ENCODE assay signal across 9 cellular contexts in genomic region chr4:38752393-38752961, GRCh38. TPM values are rescaled to one million over a fixed set of nuclear protein-coding genes. Genes with fewer than 3 reads are reported as not detected.
DNase-seq lines count a peak whose midpoint lies in the region; ATAC-seq and TF ChIP-seq lines count a peak whose summit lies in the region.
"Had no signal": no experiment of that assay in that cellular context is flagged by ENCODE, and none has a peak within 500 bp of the region (broad histone marks: within the 10 kb centered on the region; RNA-seq: fewer than 3 reads in every experiment).

No MANE protein-coding gene starts in this region.

- H3K4me3 Mint-ChIP-seq in activated CD4-positive, alpha-beta memory T cell treated with anti-CD3 and anti-CD28 coated beads, Interleukin-2, amount 10 ng/mL, durations not matched to agents 7 days and 5 days = no peak overlapping the region
- H3K4me3 Mint-ChIP-seq in activated CD4-positive, alpha-beta memory T cell treated with anti-CD3 and anti-CD28 coated beads for 36 hours = no peak overlapping the region
- no peak overlapping the region for H3K4me3 Mint-ChIP-seq in activated naive CD8-positive, alpha-beta T cell treated with anti-CD3 and anti-CD28 coated beads, Interleukin-2, amount 50 U/mL, for 24 hours

- H3K4me1 ChIP-seq in lung (ENCODE audit: control insufficient read depth in 2 of 2, insufficient read depth in 2 of 2, low read length in 2 of 2) = peaks cover 5 to 6% of the 10 kb centered on the region in 2 donors

- 71 to 84% methylated on average over 8 of the region's 8 CpGs for WGBS in lung, 2 donors

- H3K4me1 Mint-ChIP-seq in activated CD4-positive, alpha-beta memory T cell treated with anti-CD3 and anti-CD28 coated beads, Interleukin-2, amount 10 ng/mL, durations not matched to agents 7 days and 5 days = peaks cover 4% of the 10 kb centered on the region
- H3K4me1 Mint-ChIP-seq in activated CD4-positive, alpha-beta memory T cell treated with anti-CD3 and anti-CD28 coated beads for 36 hours (ENCODE audit: low read depth) = peaks cover 7% of the 10 kb centered on the region
- H3K4me1 Mint-ChIP-seq in activated naive CD8-positive, alpha-beta T cell treated with anti-CD3 and anti-CD28 coated beads, Interleukin-2, amount 50 U/mL, for 24 hours = peaks cover 7% of the 10 kb centered on the region

- H3K36me3 ChIP-seq in lung (ENCODE audit: control insufficient read depth in 2 of 2, insufficient read depth in 2 of 2, low read length in 2 of 2) = no peaks in the 10 kb centered on the region

- peaks cover 0 to 4% of the 10 kb centered on the region in 2 donors for H3K9me3 ChIP-seq in lung (ENCODE audit: control insufficient read depth in 2 of 2, insufficient read depth in 1 of 2, low read length in 1 of 2)

- intact Hi-C loops in activated CD4-positive, alpha-beta memory T cell treated with anti-CD3 and anti-CD28 coated beads for 36 hours (cut with micrococcal nuclease) = no loop called here

- peaks cover 6% of the 10 kb centered on the region for H3K27me3 Mint-ChIP-seq in activated CD4-positive, alpha-beta memory T cell treated with anti-CD3 and anti-CD28 coated beads, Interleukin-2, amount 10 ng/mL, durations not matched to agents 7 days and 5 days
- no peaks in the 10 kb centered on the region for H3K27me3 Mint-ChIP-seq in activated CD4-positive, alpha-beta memory T cell treated with anti-CD3 and anti-CD28 coated beads for 36 hours
- H3K27me3 Mint-ChIP-seq in activated naive CD8-positive, alpha-beta T cell treated with anti-CD3 and anti-CD28 coated beads, Interleukin-2, amount 50 U/mL, for 24 hours = no peaks in the 10 kb centered on the region

- CTCF ChIA-PET in activated CD4-positive, alpha-beta memory T cell treated with anti-CD3 and anti-CD28 coated beads, Interleukin-2, amount 10 ng/mL, durations not matched to agents 7 days and 5 days (lab: Charles Lee) = no interaction called here
- CTCF ChIA-PET in activated CD4-positive, alpha-beta memory T cell treated with anti-CD3 and anti-CD28 coated beads for 36 hours (lab: Charles Lee) = no interaction called here

- H3K4me3 ChIP-seq in lung = no peak overlapping the region

- no peak for DNase-seq in activated CD4-positive, alpha-beta memory T cell treated with anti-CD3 and anti-CD28 coated beads, Interleukin-2, amount 10 ng/mL, durations not matched to agents 7 days and 5 days
- no peak for DNase-seq in activated CD4-positive, alpha-beta memory T cell treated with anti-CD3 and anti-CD28 coated beads for 36 hours
- DNase-seq in activated naive CD8-positive, alpha-beta T cell treated with anti-CD3 and anti-CD28 coated beads, Interleukin-2, amount 50 U/mL, for 24 hours = no peak
- no peak for DNase-seq in lung (ENCODE audit: low spot score)
- DNase-seq in NCI-H2029 (lab: John Stamatoyannopoulos, UW) = no peak
- no peak for DNase-seq in T-helper 9 cell
- DNase-seq in COLO668 (lab: John Stamatoyannopoulos, UW; ENCODE audit: unreplicated experiment) = no peak

- TF ChIP-seq CTCF in lung (IDR thresholded peaks at IDR 0.05; ENCODE audit: control extremely low read depth, extremely low read depth) = no peak

- POLR2A ChIA-PET in activated CD4-positive, alpha-beta memory T cell treated with anti-CD3 and anti-CD28 coated beads, Interleukin-2, amount 10 ng/mL, durations not matched to agents 7 days and 5 days (lab: Charles Lee) = interaction anchor here (1.0 kb wide), 1 partner anchor 9 kb away, joined by 3 read pairs; no protein-coding TSS in a partner anchor
- POLR2A ChIA-PET in activated CD4-positive, alpha-beta memory T cell treated with anti-CD3 and anti-CD28 coated beads for 36 hours (lab: Charles Lee) = no interaction called here

- ATAC-seq in HG03066 (IDR thresholded peaks at IDR 0.05; ENCODE audit: low read depth, unreplicated experiment) (peak; percentile 98), lung (ENCODE audit: insufficient read depth, low FRiP score) (peak; percentile 21)
- ATAC-seq in activated naive CD8-positive, alpha-beta T cell treated with anti-CD3 and anti-CD28 coated beads, Interleukin-2, amount 50 U/mL, for 24 hours = peak; percentile 75

- H3K27me3 ChIP-seq in lung (ENCODE audit: control insufficient read depth, insufficient read depth) = no peaks in the 10 kb centered on the region

- H3K27ac Mint-ChIP-seq in activated CD4-positive, alpha-beta memory T cell treated with anti-CD3 and anti-CD28 coated beads, Interleukin-2, amount 10 ng/mL, durations not matched to agents 7 days and 5 days = peak overlapping the region; percentile 57
- H3K27ac Mint-ChIP-seq in activated CD4-positive, alpha-beta memory T cell treated with anti-CD3 and anti-CD28 coated beads for 36 hours = no peak overlapping the region
- H3K27ac Mint-ChIP-seq in activated naive CD8-positive, alpha-beta T cell treated with anti-CD3 and anti-CD28 coated beads, Interleukin-2, amount 50 U/mL, for 24 hours = no peak overlapping the region

- H3K27ac ChIP-seq in lung (ENCODE audit: low read depth in 1 of 2, low read length in 1 of 2) = peak overlapping the region in 1 of 2 donors; percentile 26

- peaks cover 7% of the 10 kb centered on the region for H3K36me3 Mint-ChIP-seq in activated CD4-positive, alpha-beta memory T cell treated with anti-CD3 and anti-CD28 coated beads, Interleukin-2, amount 10 ng/mL, durations not matched to agents 7 days and 5 days (ENCODE audit: low read depth)
- peaks cover 3% of the 10 kb centered on the region for H3K36me3 Mint-ChIP-seq in activated CD4-positive, alpha-beta memory T cell treated with anti-CD3 and anti-CD28 coated beads for 36 hours
- H3K36me3 Mint-ChIP-seq in activated naive CD8-positive, alpha-beta T cell treated with anti-CD3 and anti-CD28 coated beads, Interleukin-2, amount 50 U/mL, for 24 hours (ENCODE audit: low read depth) = no peaks in the 10 kb centered on the region

- peaks cover 8% of the 10 kb centered on the region for H3K9me3 Mint-ChIP-seq in activated CD4-positive, alpha-beta memory T cell treated with anti-CD3 and anti-CD28 coated beads, Interleukin-2, amount 10 ng/mL, durations not matched to agents 7 days and 5 days
- H3K9me3 Mint-ChIP-seq in activated CD4-positive, alpha-beta memory T cell treated with anti-CD3 and anti-CD28 coated beads for 36 hours = peaks cover 12% of the 10 kb centered on the region
- no peaks in the 10 kb centered on the region for H3K9me3 Mint-ChIP-seq in activated naive CD8-positive, alpha-beta T cell treated with anti-CD3 and anti-CD28 coated beads, Interleukin-2, amount 50 U/mL, for 24 hours

RNA-seq across cellular contexts. Expression of gene TLR10, which starts 30.3 kb away (rescaled TPM):
- total RNA-seq in activated CD4-positive, alpha-beta memory T cell treated with anti-CD3 and anti-CD28 coated beads, Interleukin-2, amount 10 ng/mL, durations not matched to agents 7 days and 5 days = under 1 TPM; 0.40 to 0.53 TPM
- under 1 TPM in 1 of 2 experiments, not detected in 1; 0.05 TPM for total RNA-seq in activated CD4-positive, alpha-beta memory T cell treated with anti-CD3 and anti-CD28 coated beads for 36 hours
- 1 to 10 TPM in 1 of 2 donors, under 1 TPM in 1; 0.46 to 4.4 TPM for total RNA-seq in lung
- under 1 TPM; 0.14 to 0.73 TPM for polyA plus RNA-seq in lung
- polyA plus RNA-seq: BJ had no signal

RNA-seq across cellular contexts. Expression of gene TLR1, which starts 52.1 kb away (rescaled TPM):
- 10 to 100 TPM; 11.7 to 12.0 TPM for total RNA-seq in activated CD4-positive, alpha-beta memory T cell treated with anti-CD3 and anti-CD28 coated beads, Interleukin-2, amount 10 ng/mL, durations not matched to agents 7 days and 5 days
- 1 to 10 TPM; 1.5 to 1.8 TPM for total RNA-seq in activated CD4-positive, alpha-beta memory T cell treated with anti-CD3 and anti-CD28 coated beads for 36 hours
- 10 to 100 TPM; 24.1 to 26.6 TPM for total RNA-seq in lung
- 10 to 100 TPM in 1 of 2 donors, 1 to 10 TPM in 1; 2.4 to 31.4 TPM for polyA plus RNA-seq in lung

Comparison
In these comparisons a context has a peak if more than half of its experiments do, and no peak if none do; other contexts are left out.
1. RNA of gene TLR1, which starts 52.1 kb away (total RNA-seq): 24.1 to 26.6 TPM in lung and 11.7 to 12.0 TPM in activated CD4-positive, alpha-beta memory T cell treated with anti-CD3 and anti-CD28 coated beads, Interleukin-2, amount 10 ng/mL, durations not matched to agents 7 days and 5 days; 1.5 to 1.8 TPM in activated CD4-positive, alpha-beta memory T cell treated with anti-CD3 and anti-CD28 coated beads for 36 hours; every median in the first group is over 4 times any median in the second.
2. ATAC-seq: peak in every context shown above with its lines; median percentile 98 in HG03066; 75 in activated naive CD8-positive, alpha-beta T cell treated with anti-CD3 and anti-CD28 coated beads, Interleukin-2, amount 50 U/mL, for 24 hours; 21 in lung.